ENCODE assay signal across 1 cellular context in genomic region chr10:33703897-33704825, GRCh38.
TF ChIP-seq lines count a peak whose summit lies in the region.

No MANE protein-coding gene starts in this region.

TF ChIP-seq in GM23338, 12 proteins besides CTCF, POLR2A, EP300 and RAD21 (continued from another document):
- TF ChIP-seq, protein P1, sequence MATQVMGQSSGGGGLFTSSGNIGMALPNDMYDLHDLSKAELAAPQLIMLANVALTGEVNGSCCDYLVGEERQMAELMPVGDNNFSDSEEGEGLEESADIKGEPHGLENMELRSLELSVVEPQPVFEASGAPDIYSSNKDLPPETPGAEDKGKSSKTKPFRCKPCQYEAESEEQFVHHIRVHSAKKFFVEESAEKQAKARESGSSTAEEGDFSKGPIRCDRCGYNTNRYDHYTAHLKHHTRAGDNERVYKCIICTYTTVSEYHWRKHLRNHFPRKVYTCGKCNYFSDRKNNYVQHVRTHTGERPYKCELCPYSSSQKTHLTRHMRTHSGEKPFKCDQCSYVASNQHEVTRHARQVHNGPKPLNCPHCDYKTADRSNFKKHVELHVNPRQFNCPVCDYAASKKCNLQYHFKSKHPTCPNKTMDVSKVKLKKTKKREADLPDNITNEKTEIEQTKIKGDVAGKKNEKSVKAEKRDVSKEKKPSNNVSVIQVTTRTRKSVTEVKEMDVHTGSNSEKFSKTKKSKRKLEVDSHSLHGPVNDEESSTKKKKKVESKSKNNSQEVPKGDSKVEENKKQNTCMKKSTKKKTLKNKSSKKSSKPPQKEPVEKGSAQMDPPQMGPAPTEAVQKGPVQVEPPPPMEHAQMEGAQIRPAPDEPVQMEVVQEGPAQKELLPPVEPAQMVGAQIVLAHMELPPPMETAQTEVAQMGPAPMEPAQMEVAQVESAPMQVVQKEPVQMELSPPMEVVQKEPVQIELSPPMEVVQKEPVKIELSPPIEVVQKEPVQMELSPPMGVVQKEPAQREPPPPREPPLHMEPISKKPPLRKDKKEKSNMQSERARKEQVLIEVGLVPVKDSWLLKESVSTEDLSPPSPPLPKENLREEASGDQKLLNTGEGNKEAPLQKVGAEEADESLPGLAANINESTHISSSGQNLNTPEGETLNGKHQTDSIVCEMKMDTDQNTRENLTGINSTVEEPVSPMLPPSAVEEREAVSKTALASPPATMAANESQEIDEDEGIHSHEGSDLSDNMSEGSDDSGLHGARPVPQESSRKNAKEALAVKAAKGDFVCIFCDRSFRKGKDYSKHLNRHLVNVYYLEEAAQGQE (IDR thresholded peaks at IDR 0.05; ENCODE audit: unreplicated experiment) = no peak
- TF ChIP-seq EZH2 (IDR thresholded peaks at IDR 0.05; ENCODE audit: low read depth, unreplicated experiment) = no peak
- no peak for TF ChIP-seq EZH2phosphoT487 (IDR thresholded peaks at IDR 0.05; ENCODE audit: unreplicated experiment)
- TF ChIP-seq NANOG (IDR thresholded peaks at IDR 0.05; ENCODE audit: borderline replicate concordance) = no peak
- no peak for TF ChIP-seq STAT1 (IDR thresholded peaks at IDR 0.05; ENCODE audit: unreplicated experiment)
- no peak for TF ChIP-seq CREB1 (CRISPR knock-in tag; IDR thresholded peaks at IDR 0.05; ENCODE audit: low read depth)
- TF ChIP-seq POLR2AphosphoS5 (IDR thresholded peaks at IDR 0.05; ENCODE audit: low read depth) = no peak
